Comparison of ENCODE assay signal across 18 cellular contexts in genomic region chr4:53576218-53576617, GRCh38. TPM values are rescaled to one million over a fixed set of nuclear protein-coding genes. Genes with fewer than 3 reads are reported as not detected.
"Had no signal": no experiment of that assay in that cellular context is flagged by ENCODE, and none has a peak within 500 bp of the region (broad histone marks: within the 10 kb centered on the region; RNA-seq: fewer than 3 reads in every experiment).

No MANE protein-coding gene starts in this region.

- H3K9me3 Mint-ChIP-seq: activated T-cell treated with anti-CD3 and anti-CD28 coated beads, Interleukin-2, amount 50 U/mL, for 24 hours; dendritic cell treated with granulocyte-macrophage colony-stimulating factor and Interleukin-4, amounts not matched to agents 40 ng/mL and 50 ng/mL, for 4 days; effector memory CD8-positive, alpha-beta T cell had no signal

- H3K4me1 Mint-ChIP-seq: activated CD8-positive, alpha-beta memory T cell treated with anti-CD3 and anti-CD28 coated beads, Interleukin-2, amount 10 ng/mL, durations not matched to agents 7 days and 5 days; natural killer cell had no signal

- ATAC-seq: activated CD4-positive, CD25-positive, alpha-beta regulatory T cell treated with anti-CD3 and anti-CD28 coated beads, Interleukin-2, amount 50 U/mL, for 24 hours; activated CD8-positive, alpha-beta memory T cell treated with anti-CD3 and anti-CD28 coated beads, Interleukin-2, amount 10 ng/mL, durations not matched to agents 7 days and 5 days; effector memory CD8-positive, alpha-beta T cell; natural killer cell had no signal

- H3K27ac ChIP-seq: thoracic aorta had no signal

- H3K36me3 ChIP-seq: brain microvascular endothelial cell, thoracic aorta, uterus had no signal

- H3K27me3 ChIP-seq: brain microvascular endothelial cell, stomach, uterus had no signal

- H3K36me3 Mint-ChIP-seq: activated CD8-positive, alpha-beta memory T cell treated with anti-CD3 and anti-CD28 coated beads, Interleukin-2, amount 10 ng/mL, durations not matched to agents 7 days and 5 days; activated naive CD8-positive, alpha-beta T cell; natural killer cell had no signal

- H3K9me3 ChIP-seq: stomach, thoracic aorta, uterus had no signal

- H3K4me3 Mint-ChIP-seq: activated CD8-positive, alpha-beta memory T cell treated with anti-CD3 and anti-CD28 coated beads, Interleukin-2, amount 10 ng/mL, durations not matched to agents 7 days and 5 days; activated naive CD8-positive, alpha-beta T cell; activated T-cell treated with anti-CD3 and anti-CD28 coated beads, Interleukin-2, amount 50 U/mL, for 24 hours; dendritic cell treated with granulocyte-macrophage colony-stimulating factor and Interleukin-4, amounts not matched to agents 40 ng/mL and 50 ng/mL, for 4 days; effector memory CD8-positive, alpha-beta T cell; natural killer cell had no signal

- H3K4me3 ChIP-seq: stomach, thoracic aorta, uterus had no signal

- H3K27me3 Mint-ChIP-seq: activated T-cell treated with anti-CD3 and anti-CD28 coated beads, Interleukin-2, amount 50 U/mL, for 24 hours; dendritic cell treated with granulocyte-macrophage colony-stimulating factor and Interleukin-4, amounts not matched to agents 40 ng/mL and 50 ng/mL, for 4 days had no signal

- DNase-seq: activated CD4-positive, alpha-beta T cell treated with anti-CD3 and anti-CD28 coated beads, Interleukin-2, amount 50 U/mL, for 4 hours; activated CD8-positive, alpha-beta memory T cell treated with anti-CD3 and anti-CD28 coated beads, Interleukin-2, amount 10 ng/mL, durations not matched to agents 7 days and 5 days; activated effector memory CD4-positive, alpha-beta T cell treated with anti-CD3 and anti-CD28 coated beads, Interleukin-2, amount 50 U/mL, for 16 hours; activated T-cell treated with anti-CD3 and anti-CD28 coated beads, Interleukin-2, amount 50 U/mL, for 24 hours; amygdala; brain microvascular endothelial cell; effector memory CD8-positive, alpha-beta T cell; natural killer cell; occipital lobe; stimulated activated CD4-positive, alpha-beta T cell treated with anti-CD3 and anti-CD28 coated beads, Interleukin-4, amount 100 ng/mL, for 4 hours; stomach; uterus had no signal

- H3K27ac Mint-ChIP-seq: activated CD8-positive, alpha-beta memory T cell treated with anti-CD3 and anti-CD28 coated beads, Interleukin-2, amount 10 ng/mL, durations not matched to agents 7 days and 5 days; activated naive CD8-positive, alpha-beta T cell; activated T-cell treated with anti-CD3 and anti-CD28 coated beads, Interleukin-2, amount 50 U/mL, for 24 hours; dendritic cell treated with granulocyte-macrophage colony-stimulating factor and Interleukin-4, amounts not matched to agents 40 ng/mL and 50 ng/mL, for 4 days; effector memory CD8-positive, alpha-beta T cell; natural killer cell had no signal

RNA-seq across cellular contexts. Expression of gene LNX1, which starts 15.1 kb away (rescaled TPM):
- total RNA-seq: activated CD8-positive, alpha-beta memory T cell treated with anti-CD3 and anti-CD28 coated beads, Interleukin-2, amount 10 ng/mL, durations not matched to agents 7 days and 5 days; mononuclear cell; natural killer cell; T-helper 2 cell treated with Interferon-gamma antibody and Interleukin-4, amounts not matched to agents 100 ng/mL and 5 ng/mL, for 36 hours had no signal
